37 cellular contexts compared by ENCODE assay signal in the genomic region with DNA sequence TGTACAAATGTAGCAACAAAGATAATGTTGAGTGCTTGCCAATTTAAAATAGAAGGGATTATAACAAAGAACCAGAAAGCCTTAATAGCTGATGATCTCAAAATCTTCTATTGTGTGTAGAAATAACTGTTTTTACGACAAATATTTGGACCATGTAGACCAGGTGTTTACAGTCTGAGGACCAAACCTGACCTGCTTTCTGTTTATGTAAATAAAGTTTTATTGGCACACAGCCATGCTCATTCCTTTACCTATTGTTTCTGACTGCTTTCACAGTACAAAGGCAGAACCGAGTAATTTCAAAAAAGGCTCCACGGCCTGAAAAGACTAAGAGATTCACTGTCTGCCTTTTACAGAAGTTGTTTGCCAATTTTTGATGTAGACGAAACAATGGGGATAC.
"Had no signal": no experiment of that assay in that cellular context is flagged by ENCODE, and none has a peak within 500 bp of the region (broad histone marks: within the 10 kb centered on the region; RNA-seq: fewer than 3 reads in every experiment).

No MANE protein-coding gene starts in this region.

- H3K27ac ChIP-seq: brain microvascular endothelial cell, cardiac muscle cell, colonic mucosa, PC-9 had no signal

- ATAC-seq: activated CD8-positive, alpha-beta memory T cell treated with anti-CD3 and anti-CD28 coated beads, Interleukin-2, amount 10 ng/mL, durations not matched to agents 7 days and 5 days; activated T-cell treated with anti-CD3 and anti-CD28 coated beads, Interleukin-2, amount 50 U/mL, for 72 hours; Right ventricle myocardium inferior; SK-N-SH treated with all-trans-retinoic acid at 6 μM for 48 hours; T-cell had no signal

- H3K36me3 Mint-ChIP-seq: activated CD8-positive, alpha-beta memory T cell treated with anti-CD3 and anti-CD28 coated beads, Interleukin-2, amount 10 ng/mL, durations not matched to agents 7 days and 5 days; activated naive CD8-positive, alpha-beta T cell treated with anti-CD3 and anti-CD28 coated beads for 36 hours; T-cell had no signal

- H3K27me3 Mint-ChIP-seq: activated B cell treated with CpG ODN at 0.5 μM for 24 hours; activated CD4-positive, alpha-beta memory T cell treated with anti-CD3 and anti-CD28 coated beads, Interleukin-2, amount 10 ng/mL, durations not matched to agents 7 days and 5 days; activated CD8-positive, alpha-beta memory T cell treated with anti-CD3 and anti-CD28 coated beads, Interleukin-2, amount 10 ng/mL, durations not matched to agents 7 days and 5 days; activated naive CD8-positive, alpha-beta T cell treated with anti-CD3 and anti-CD28 coated beads for 36 hours; central memory CD8-positive, alpha-beta T cell; T-cell had no signal

- H3K4me3 ChIP-seq: cardiac muscle cell, colonic mucosa, PC-9 had no signal

- H3K27me3 ChIP-seq: brain microvascular endothelial cell, cardiac muscle cell, colonic mucosa had no signal

- H3K4me3 Mint-ChIP-seq: activated B cell treated with CpG ODN at 0.5 μM for 24 hours; activated CD4-positive, alpha-beta memory T cell treated with anti-CD3 and anti-CD28 coated beads, Interleukin-2, amount 10 ng/mL, durations not matched to agents 7 days and 5 days; activated CD8-positive, alpha-beta memory T cell treated with anti-CD3 and anti-CD28 coated beads, Interleukin-2, amount 10 ng/mL, durations not matched to agents 7 days and 5 days; activated naive CD8-positive, alpha-beta T cell treated with anti-CD3 and anti-CD28 coated beads for 36 hours; activated T-cell treated with anti-CD3 and anti-CD28 coated beads, Interleukin-2, amount 50 U/mL, for 72 hours; activated T-helper 17 cell treated with anti-CD3 and anti-CD28 coated beads, Interleukin-2, amount 50 U/mL, for 72 hours; central memory CD8-positive, alpha-beta T cell; T-cell had no signal

- H3K4me1 Mint-ChIP-seq: activated B cell treated with CpG ODN at 0.5 μM for 24 hours; activated CD4-positive, alpha-beta memory T cell treated with anti-CD3 and anti-CD28 coated beads, Interleukin-2, amount 10 ng/mL, durations not matched to agents 7 days and 5 days; activated CD8-positive, alpha-beta memory T cell treated with anti-CD3 and anti-CD28 coated beads, Interleukin-2, amount 10 ng/mL, durations not matched to agents 7 days and 5 days; activated naive CD8-positive, alpha-beta T cell treated with anti-CD3 and anti-CD28 coated beads for 36 hours; activated T-helper 17 cell treated with anti-CD3 and anti-CD28 coated beads, Interleukin-2, amount 50 U/mL, for 72 hours; central memory CD8-positive, alpha-beta T cell; T-cell had no signal

- H3K9me3 ChIP-seq: colonic mucosa had no signal

- DNase-seq: activated B cell treated with CpG ODN at 0.5 μM for 24 hours; activated CD4-positive, alpha-beta memory T cell treated with anti-CD3 and anti-CD28 coated beads, Interleukin-2, amount 10 ng/mL, durations not matched to agents 7 days and 5 days; activated CD4-positive, alpha-beta T cell treated with anti-CD3 and anti-CD28 coated beads for 1 hour; activated CD4-positive, alpha-beta T cell treated with anti-CD3 and anti-CD28 coated beads for 48 hours; activated CD8-positive, alpha-beta memory T cell treated with anti-CD3 and anti-CD28 coated beads for 24 hours; activated CD8-positive, alpha-beta memory T cell treated with anti-CD3 and anti-CD28 coated beads, Interleukin-2, amount 10 ng/mL, durations not matched to agents 7 days and 5 days; activated CD8-positive, alpha-beta memory T cell treated with anti-CD3 and anti-CD28 coated beads, Interleukin-2, amount 50 U/mL, for 48 hours; activated effector memory CD4-positive, alpha-beta T cell treated with anti-CD3 and anti-CD28 coated beads, Interleukin-2, amount 50 U/mL, for 16 hours; activated naive CD4-positive, alpha-beta T cell; activated naive CD4-positive, alpha-beta T cell treated with anti-CD3 and anti-CD28 coated beads, Interleukin-2, amount 50 U/mL, for 16 hours; activated naive CD8-positive, alpha-beta T cell treated with anti-CD3 and anti-CD28 coated beads for 36 hours; activated T-cell treated with anti-CD3 and anti-CD28 coated beads, Interleukin-2, amount 50 U/mL, for 1 hour; activated T-cell treated with anti-CD3 and anti-CD28 coated beads, Interleukin-2, amount 50 U/mL, for 72 hours; amniotic stem cell; aorta; brain microvascular endothelial cell; colonic mucosa; MM.1S; NCI-H1092; NCI-H1436 treated with DMSO at 0.1 percent for 48 hours; NCI-H1694 treated with DMSO at 0.1 percent for 48 hours; NCI-H2029; NCI-H2107; NCI-H226; NCI-H510A; NCI-H526; NK-92 treated with Interleukin-12 subunit alpha and Interleukin-12 subunit beta, amount 100 ng/mL, for 24 hours; PC-9; SIG-M5; T-cell; T-helper 2 cell; T-helper 9 cell had no signal

- H2AFZ ChIP-seq: PC-9 had no signal

- H3K4me1 ChIP-seq: colonic mucosa had no signal

- H3K4me2 ChIP-seq: PC-9 had no signal

- H3K9me3 Mint-ChIP-seq: activated B cell treated with CpG ODN at 0.5 μM for 24 hours; activated CD4-positive, alpha-beta memory T cell treated with anti-CD3 and anti-CD28 coated beads, Interleukin-2, amount 10 ng/mL, durations not matched to agents 7 days and 5 days; activated naive CD8-positive, alpha-beta T cell treated with anti-CD3 and anti-CD28 coated beads for 36 hours; activated T-cell treated with anti-CD3 and anti-CD28 coated beads, Interleukin-2, amount 50 U/mL, for 72 hours; T-cell had no signal

- H3K36me3 ChIP-seq: brain microvascular endothelial cell, colonic mucosa had no signal

- H3K27ac Mint-ChIP-seq: activated B cell treated with CpG ODN at 0.5 μM for 24 hours; activated CD4-positive, alpha-beta memory T cell treated with anti-CD3 and anti-CD28 coated beads, Interleukin-2, amount 10 ng/mL, durations not matched to agents 7 days and 5 days; activated CD8-positive, alpha-beta memory T cell treated with anti-CD3 and anti-CD28 coated beads, Interleukin-2, amount 10 ng/mL, durations not matched to agents 7 days and 5 days; activated naive CD8-positive, alpha-beta T cell treated with anti-CD3 and anti-CD28 coated beads for 36 hours; activated T-cell treated with anti-CD3 and anti-CD28 coated beads, Interleukin-2, amount 50 U/mL, for 72 hours; activated T-helper 17 cell treated with anti-CD3 and anti-CD28 coated beads, Interleukin-2, amount 50 U/mL, for 72 hours; T-cell had no signal
